ENCODE assay signal across 8 cellular contexts in genomic region chr2:27442282-27442980, GRCh38. TPM values are rescaled to one million over a fixed set of nuclear protein-coding genes. Genes with fewer than 3 reads are reported as not detected.
A peak's percentile ranks its signal among the peaks of the same experiment; 100 is the strongest.
DNase-seq lines count a peak whose midpoint lies in the region; ATAC-seq and TF ChIP-seq lines count a peak whose summit lies in the region.

TSS of gene KRTCAP3 (plus strand) at chr2:27442381. CDS start at chr2:27442413, 32 bp downstream.

- H3K4me1 Mint-ChIP-seq in activated CD4-positive, alpha-beta memory T cell treated with anti-CD3 and anti-CD28 coated beads for 36 hours (ENCODE audit: low read depth): no peaks in the 10 kb centered on the region
- H3K4me1 Mint-ChIP-seq in progenitor cell of endocrine pancreas (ENCODE audit: low read depth): peaks cover 2% of the 10 kb centered on the region

- DNase-seq in NCI-H2029 (lab: John Stamatoyannopoulos, UW) (peak; percentile 59), NCI-H2029 treated with DMSO at 0.1 percent for 48 hours (lab: John Stamatoyannopoulos, UW) (no peak), progenitor cell of endocrine pancreas (ENCODE audit: low spot score, unreplicated experiment) (peak; percentile 73), MG63 (no peak)
- peak; percentile 43 for DNase-seq in activated CD4-positive, alpha-beta memory T cell treated with anti-CD3 and anti-CD28 coated beads for 36 hours

- H3K27ac Mint-ChIP-seq in activated CD4-positive, alpha-beta memory T cell treated with anti-CD3 and anti-CD28 coated beads for 36 hours: no peak within 1 kb of the TSS
- peak within 1 kb of the TSS; percentile 72 for H3K27ac Mint-ChIP-seq in progenitor cell of endocrine pancreas

- H3K4me3 ChIP-seq in gastroesophageal sphincter (peak within 1 kb of the TSS in 1 of 2 donors; percentile 42), MG63 (no peak within 1 kb of the TSS)

- POLR2A ChIA-PET in activated CD4-positive, alpha-beta memory T cell treated with anti-CD3 and anti-CD28 coated beads for 36 hours (lab: Charles Lee): no interaction called here

- peaks cover 35% of the 10 kb centered on the region for H3K36me3 Mint-ChIP-seq in activated CD4-positive, alpha-beta memory T cell treated with anti-CD3 and anti-CD28 coated beads for 36 hours
- peaks cover 34% of the 10 kb centered on the region for H3K36me3 Mint-ChIP-seq in progenitor cell of endocrine pancreas (ENCODE audit: insufficient read depth)

- CTCF ChIA-PET in activated CD4-positive, alpha-beta memory T cell treated with anti-CD3 and anti-CD28 coated beads for 36 hours (lab: Charles Lee): no interaction called here

- no peaks in the 10 kb centered on the region for H3K27me3 ChIP-seq in gastroesophageal sphincter
- no peaks in the 10 kb centered on the region for H3K27me3 ChIP-seq in MG63

- no peaks in the 10 kb centered on the region for H3K9me3 Mint-ChIP-seq in activated CD4-positive, alpha-beta memory T cell treated with anti-CD3 and anti-CD28 coated beads for 36 hours
- H3K9me3 Mint-ChIP-seq in progenitor cell of endocrine pancreas (ENCODE audit: low read depth): no peaks in the 10 kb centered on the region

- H3K36me3 ChIP-seq in gastroesophageal sphincter: peaks cover 0 to 82% of the 10 kb centered on the region in 2 donors
- H3K36me3 ChIP-seq in MG63: peaks cover 35% of the 10 kb centered on the region

- 46% methylated on average over 10 of the region's 64 CpGs; no CpG with 5 or more reads in 1 of the 2 donors for WGBS in gastroesophageal sphincter (ENCODE audit: low coverage in 1 of 2), 2 donors

- ATAC-seq in gastroesophageal sphincter (peak; percentile 48), GM18867 (IDR thresholded peaks at IDR 0.05; ENCODE audit: unreplicated experiment) (no peak), HG02642 (IDR thresholded peaks at IDR 0.05; ENCODE audit: poor library complexity, unreplicated experiment) (no peak)

- no peaks in the 10 kb centered on the region for H3K9me3 ChIP-seq in gastroesophageal sphincter
- H3K9me3 ChIP-seq in MG63: no peaks in the 10 kb centered on the region

- TF ChIP-seq EP300 in gastroesophageal sphincter (IDR thresholded peaks at IDR 0.05): no peak

- peak within 1 kb of the TSS in 3 of 4 donors; percentile 34 to 73 (median 57) for H3K27ac ChIP-seq in gastroesophageal sphincter

- H3K4me1 ChIP-seq in gastroesophageal sphincter: peaks cover 0 to 15% (median 3%) of the 10 kb centered on the region in 3 donors

- peak in 1 of 2 donors; percentile 6 for TF ChIP-seq POLR2A in gastroesophageal sphincter (IDR thresholded peaks at IDR 0.05)

- TF ChIP-seq CTCF in gastroesophageal sphincter (IDR thresholded peaks at IDR 0.05): peak in 1 of 4 experiments; percentile 6
- TF ChIP-seq CTCF in progenitor cell of endocrine pancreas (IDR thresholded peaks at IDR 0.05; ENCODE audit: unreplicated experiment): peak; percentile 62

- intact Hi-C loops in activated CD4-positive, alpha-beta memory T cell treated with anti-CD3 and anti-CD28 coated beads for 36 hours (cut with micrococcal nuclease): no loop called here

- no peaks in the 10 kb centered on the region for H3K27me3 Mint-ChIP-seq in activated CD4-positive, alpha-beta memory T cell treated with anti-CD3 and anti-CD28 coated beads for 36 hours
- H3K27me3 Mint-ChIP-seq in progenitor cell of endocrine pancreas: no peaks in the 10 kb centered on the region

- peak within 1 kb of the TSS; percentile 9 for H3K4me3 Mint-ChIP-seq in activated CD4-positive, alpha-beta memory T cell treated with anti-CD3 and anti-CD28 coated beads for 36 hours
- H3K4me3 Mint-ChIP-seq in progenitor cell of endocrine pancreas (ENCODE audit: low read depth): peak within 1 kb of the TSS; percentile 68

RNA-seq across cellular contexts. Expression of gene KRTCAP3, which starts in this region (rescaled TPM):
- total RNA-seq in activated CD4-positive, alpha-beta memory T cell treated with anti-CD3 and anti-CD28 coated beads for 36 hours: 1 to 10 TPM; 5.4 to 6.4 TPM
- 1 to 10 TPM in 1 of 4 donors, under 1 TPM in 1, not detected in 2; 0.94 to 1.1 TPM for total RNA-seq in gastroesophageal sphincter
- total RNA-seq in progenitor cell of endocrine pancreas: 15.4 and 17.1 TPM in 2 replicates
- total RNA-seq in MG63 (2014; rRNA removed; shearing (Covaris generic); ENCODE audit: low replicate concordance): not detected in 2 replicates

Comparison
In these comparisons a context has a peak if more than half of its experiments do, and no peak if none do; other contexts are left out.
1. DNase-seq: peak in NCI-H2029 (single experiment), activated CD4-positive, alpha-beta memory T cell treated with anti-CD3 and anti-CD28 coated beads for 36 hours (single experiment) and progenitor cell of endocrine pancreas (single experiment); none in NCI-H2029 treated with DMSO at 0.1 percent for 48 hours (single experiment) and MG63 (single experiment).